In the genomic region with DNA sequence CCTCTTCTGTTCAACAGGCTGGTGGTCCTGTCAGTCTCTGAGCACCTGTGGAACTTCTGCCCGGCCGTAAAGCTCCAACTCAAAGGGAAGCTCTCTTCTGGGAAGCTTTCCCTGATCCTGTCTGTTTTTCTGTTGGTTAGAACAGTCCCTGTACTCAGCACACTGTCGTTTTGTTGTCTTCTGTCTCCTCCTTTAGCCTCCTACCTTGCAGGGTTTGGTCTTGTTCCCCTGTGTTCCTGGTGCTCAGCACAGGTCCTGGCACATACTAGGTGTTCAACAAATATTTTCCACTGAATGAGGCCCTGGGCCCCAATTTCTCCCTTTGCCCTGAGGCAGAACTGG, we compare ENCODE assay signal across 13 cellular contexts. TPM values are rescaled to one million over a fixed set of nuclear protein-coding genes. Genes with fewer than 3 reads are reported as not detected.
DNase-seq lines count a peak whose midpoint lies in the region; ATAC-seq, FAIRE-seq and TF ChIP-seq lines count a peak whose summit lies in the region.
"Had no signal": no experiment of that assay in that cellular context is flagged by ENCODE, and none has a peak within 500 bp of the region (broad histone marks: within the 10 kb centered on the region; RNA-seq: fewer than 3 reads in every experiment).

No MANE protein-coding gene starts in this region.

- POLR2A ChIA-PET in activated CD4-positive, alpha-beta T cell treated with anti-CD3 and anti-CD28 coated beads for 36 hours (lab: Charles Lee) = no interaction called here

- no peak for DNase-seq in activated CD4-positive, alpha-beta T cell treated with anti-CD3 and anti-CD28 coated beads for 36 hours
- DNase-seq in activated CD4-positive, alpha-beta T cell treated with anti-CD3 and anti-CD28 coated beads, Interleukin-2, amount 50 U/mL, for 1 hour = no peak
- no peak for DNase-seq in activated naive CD8-positive, alpha-beta T cell treated with anti-CD3 and anti-CD28 coated beads, Interleukin-2, amount 50 U/mL, for 24 hours
- DNase-seq in kidney epithelial cell (ENCODE audit: low read depth) (no peak), HPDE6-E6E7 (ENCODE audit: extremely low spot score) (no peak), urothelium cell line (ENCODE audit: low spot score) (no peak)
- DNase-seq: foreskin fibroblast, Kasumi-1 had no signal

- no peaks in the 10 kb centered on the region for H3K36me3 Mint-ChIP-seq in activated CD4-positive, alpha-beta T cell treated with anti-CD3 and anti-CD28 coated beads for 36 hours (ENCODE audit: low read depth)
- no peaks in the 10 kb centered on the region for H3K36me3 Mint-ChIP-seq in activated naive CD8-positive, alpha-beta T cell treated with anti-CD3 and anti-CD28 coated beads, Interleukin-2, amount 50 U/mL, for 24 hours (ENCODE audit: low read depth)
- peaks cover 11% of the 10 kb centered on the region for H3K36me3 Mint-ChIP-seq in stimulated activated memory B cell treated with anti-CD40 and anti-IgM and Interleukin-4, amounts not matched to agents 10 μg/mL and 1 μg/mL and 100 μg/mL, for 72 hours

- CTCF ChIA-PET in activated CD4-positive, alpha-beta T cell treated with anti-CD3 and anti-CD28 coated beads for 36 hours (lab: Charles Lee) = interaction anchor here (0.6 to 1.0 kb wide), 3 partner anchors 44 to 171 kb away, joined by 3 read pairs; no protein-coding TSS in a partner anchor

- H3K27me3 Mint-ChIP-seq in activated CD4-positive, alpha-beta T cell treated with anti-CD3 and anti-CD28 coated beads for 36 hours = peaks cover 23% of the 10 kb centered on the region
- H3K27me3 Mint-ChIP-seq in activated naive CD8-positive, alpha-beta T cell treated with anti-CD3 and anti-CD28 coated beads, Interleukin-2, amount 50 U/mL, for 24 hours = peaks cover 38% of the 10 kb centered on the region
- peaks cover 17% of the 10 kb centered on the region for H3K27me3 Mint-ChIP-seq in stimulated activated memory B cell treated with anti-CD40 and anti-IgM and Interleukin-4, amounts not matched to agents 10 μg/mL and 1 μg/mL and 100 μg/mL, for 72 hours

- no peak for ATAC-seq in activated CD4-positive, alpha-beta T cell treated with anti-CD3 and anti-CD28 coated beads for 36 hours
- no peak for ATAC-seq in activated naive CD8-positive, alpha-beta T cell treated with anti-CD3 and anti-CD28 coated beads, Interleukin-2, amount 50 U/mL, for 24 hours
- ATAC-seq in stimulated activated memory B cell treated with anti-CD40 and anti-IgM and Interleukin-4, amounts not matched to agents 10 μg/mL and 1 μg/mL and 100 μg/mL, for 72 hours = no peak
- ATAC-seq in HG03095 (IDR thresholded peaks at IDR 0.05; ENCODE audit: unreplicated experiment) = no peak

- H3K4me3 Mint-ChIP-seq in activated CD4-positive, alpha-beta T cell treated with anti-CD3 and anti-CD28 coated beads for 36 hours = peak overlapping the region; percentile 65
- H3K4me3 Mint-ChIP-seq in activated naive CD8-positive, alpha-beta T cell treated with anti-CD3 and anti-CD28 coated beads, Interleukin-2, amount 50 U/mL, for 24 hours = peak overlapping the region; percentile 75
- H3K4me3 Mint-ChIP-seq in stimulated activated memory B cell treated with anti-CD40 and anti-IgM and Interleukin-4, amounts not matched to agents 10 μg/mL and 1 μg/mL and 100 μg/mL, for 72 hours = peak overlapping the region; percentile 73

- FAIRE-seq in urothelium cell line (lab: Jason Lieb, UNC) = no peak

- H3K27ac Mint-ChIP-seq in activated CD4-positive, alpha-beta T cell treated with anti-CD3 and anti-CD28 coated beads for 36 hours = no peak overlapping the region
- peak overlapping the region; percentile 57 for H3K27ac Mint-ChIP-seq in activated naive CD8-positive, alpha-beta T cell treated with anti-CD3 and anti-CD28 coated beads, Interleukin-2, amount 50 U/mL, for 24 hours
- peak overlapping the region; percentile 79 for H3K27ac Mint-ChIP-seq in stimulated activated memory B cell treated with anti-CD40 and anti-IgM and Interleukin-4, amounts not matched to agents 10 μg/mL and 1 μg/mL and 100 μg/mL, for 72 hours

- no peak for TF ChIP-seq CTCF in kidney epithelial cell (IDR thresholded peaks at IDR 0.05; ENCODE audit: insufficient read depth, low read length, poor library complexity, severe bottlenecking)

- peaks cover 4% of the 10 kb centered on the region for H3K4me1 Mint-ChIP-seq in activated CD4-positive, alpha-beta T cell treated with anti-CD3 and anti-CD28 coated beads for 36 hours
- peaks cover 4% of the 10 kb centered on the region for H3K4me1 Mint-ChIP-seq in activated naive CD8-positive, alpha-beta T cell treated with anti-CD3 and anti-CD28 coated beads, Interleukin-2, amount 50 U/mL, for 24 hours
- peaks cover 7% of the 10 kb centered on the region for H3K4me1 Mint-ChIP-seq in stimulated activated memory B cell treated with anti-CD40 and anti-IgM and Interleukin-4, amounts not matched to agents 10 μg/mL and 1 μg/mL and 100 μg/mL, for 72 hours

- peaks cover 10% of the 10 kb centered on the region for H3K27me3 ChIP-seq in kidney epithelial cell (ENCODE audit: control insufficient read depth, insufficient read depth, low read length)

- H3K9me3 Mint-ChIP-seq in activated CD4-positive, alpha-beta T cell treated with anti-CD3 and anti-CD28 coated beads for 36 hours (ENCODE audit: low read depth) = no peaks in the 10 kb centered on the region
- H3K9me3 Mint-ChIP-seq in activated naive CD8-positive, alpha-beta T cell treated with anti-CD3 and anti-CD28 coated beads, Interleukin-2, amount 50 U/mL, for 24 hours = no peaks in the 10 kb centered on the region
- peaks cover 8% of the 10 kb centered on the region for H3K9me3 Mint-ChIP-seq in stimulated activated memory B cell treated with anti-CD40 and anti-IgM and Interleukin-4, amounts not matched to agents 10 μg/mL and 1 μg/mL and 100 μg/mL, for 72 hours

- H3K4me3 ChIP-seq in kidney epithelial cell (ENCODE audit: low read depth, low read length) = peak overlapping the region; percentile 47

- intact Hi-C loops in activated CD4-positive, alpha-beta T cell treated with anti-CD3 and anti-CD28 coated beads for 36 hours (cut with DNase I, micrococcal nuclease) = no loop called here

- no peaks in the 10 kb centered on the region for H3K36me3 ChIP-seq in kidney epithelial cell (ENCODE audit: control insufficient read depth, insufficient read depth, low read length)

RNA-seq across cellular contexts. Expression of a gene that starts 0.3 kb away (rescaled TPM):
- under 1 TPM; 0.30 to 0.39 TPM for total RNA-seq in activated CD4-positive, alpha-beta T cell treated with anti-CD3 and anti-CD28 coated beads for 36 hours
- 10.3 and 11.0 TPM in 2 replicates for total RNA-seq in kidney epithelial cell
- total RNA-seq: OCI-LY7, skeletal muscle tissue, tibial nerve had no signal

RNA-seq across cellular contexts. Expression of a gene that starts 32.9 kb away (rescaled TPM):
- total RNA-seq in activated CD4-positive, alpha-beta T cell treated with anti-CD3 and anti-CD28 coated beads for 36 hours = under 1 TPM; 0.62 to 0.69 TPM
- 78.0 and 127 TPM in 2 replicates for total RNA-seq in kidney epithelial cell

RNA-seq across cellular contexts. Expression of a gene that starts 39.1 kb away (rescaled TPM):
- 100 to 1,000 TPM in 1 of 2 experiments, 10 to 100 TPM in 1; 95.9 to 101 TPM for total RNA-seq in activated CD4-positive, alpha-beta T cell treated with anti-CD3 and anti-CD28 coated beads for 36 hours
- total RNA-seq in kidney epithelial cell = 102 and 123 TPM in 2 replicates

RNA-seq across cellular contexts. Expression of a gene that starts 46.8 kb away (rescaled TPM):
- not detected for total RNA-seq in activated CD4-positive, alpha-beta T cell treated with anti-CD3 and anti-CD28 coated beads for 36 hours
- not detected in 2 replicates for total RNA-seq in kidney epithelial cell
- total RNA-seq: OCI-LY7, skeletal muscle tissue, tibial nerve had no signal

RNA-seq across cellular contexts. Expression of a gene that starts 52.1 kb away (rescaled TPM):
- total RNA-seq in activated CD4-positive, alpha-beta T cell treated with anti-CD3 and anti-CD28 coated beads for 36 hours = not detected
- 1.9 and 2.2 TPM in 2 replicates for total RNA-seq in kidney epithelial cell
- total RNA-seq: OCI-LY7 had no signal

Comparison
In these comparisons a context has a peak if more than half of its experiments do, and no peak if none do; other contexts are left out.
1. RNA of a gene that starts 32.9 kb away (total RNA-seq): 78.0 to 127 TPM in kidney epithelial cell; 0.62 to 0.69 TPM in activated CD4-positive, alpha-beta T cell treated with anti-CD3 and anti-CD28 coated beads for 36 hours; every median in the first group is over 10 times any median in the second.
2. Peak in every context shown above with its lines, with median percentiles within 50 percentile points of each other: H3K4me3 Mint-ChIP-seq.